ENCODE assay signal across 14 cellular contexts in genomic region chr11:68150029-68150428, GRCh38. TPM values are rescaled to one million over a fixed set of nuclear protein-coding genes. Genes with fewer than 3 reads are reported as not detected.
A peak's percentile ranks its signal among the peaks of the same experiment; 100 is the strongest.
DNase-seq lines count a peak whose midpoint lies in the region; ATAC-seq, FAIRE-seq and TF ChIP-seq lines count a peak whose summit lies in the region.
"Had no signal": no experiment of that assay in that cellular context is flagged by ENCODE, and none has a peak within 500 bp of the region (broad histone marks: within the 10 kb centered on the region; RNA-seq: fewer than 3 reads in every experiment).

No MANE protein-coding gene starts in this region.

- no peaks in the 10 kb centered on the region for H3K79me2 ChIP-seq in astrocyte (ENCODE audit: insufficient read depth, low read length)

- intact Hi-C loops in psoas muscle (cut with DNase I), result no loop called here

- H3K27ac Mint-ChIP-seq in astrocyte (ENCODE audit: unreplicated experiment), result no peak overlapping the region

- no peak for FAIRE-seq in astrocyte (lab: Jason Lieb, UNC)

- ATAC-seq in psoas muscle, result no peak
- ATAC-seq in GM21381 (IDR thresholded peaks at IDR 0.05; ENCODE audit: unreplicated experiment), result no peak

- DNase-seq in A172 (ENCODE audit: low spot score) (peak; percentile 72), KG1 (lab: John Stamatoyannopoulos, UW) (peak; percentile 26), astrocyte (ENCODE audit: low read depth) (peak; percentile 56), kidney tubule cell (ENCODE audit: low spot score) (peak; percentile 64), psoas muscle (no peak), NCI-H2107 treated with DMSO at 0.1 percent for 48 hours (lab: John Stamatoyannopoulos, UW; ENCODE audit: unreplicated experiment) (no peak), NCI-H82 (lab: John Stamatoyannopoulos, UW) (no peak)
- DNase-seq: activated CD4-positive, alpha-beta T cell treated with anti-CD3 and anti-CD28 coated beads, Interleukin-2, amount 50 U/mL, for 1 hour; cortex of kidney; GF-D8; NCI-H510A; posterior cingulate gyrus; SK-N-SH had no signal

- no peaks in the 10 kb centered on the region for H3K27me3 ChIP-seq in astrocyte (ENCODE audit: insufficient read depth, low read length)
- no peaks in the 10 kb centered on the region for H3K27me3 ChIP-seq in psoas muscle (ENCODE audit: insufficient read depth in 3 of 3, low read length in 2 of 3)

- WGBS in psoas muscle, 3 donors, result 47 to 60% (median 52%) methylated on average over 7 of the region's 7 CpGs

- peak overlapping the region; percentile 17 for H3K4me2 ChIP-seq in astrocyte (ENCODE audit: low read length)
- H3K4me2 ChIP-seq: SK-N-SH had no signal

- H3K4me1 Mint-ChIP-seq in astrocyte (ENCODE audit: low read depth, unreplicated experiment), result no peaks in the 10 kb centered on the region

- H2AFZ ChIP-seq in astrocyte (ENCODE audit: low read depth, low read length), result no peak overlapping the region

- no peaks in the 10 kb centered on the region for H3K9me3 ChIP-seq in astrocyte (ENCODE audit: insufficient read depth, low read depth, low read length)
- H3K9me3 ChIP-seq in psoas muscle, result no peaks in the 10 kb centered on the region
- H3K9me3 ChIP-seq: SK-N-SH had no signal

- H3K27ac ChIP-seq in astrocyte (ENCODE audit: low read depth, low read length) (no peak overlapping the region), psoas muscle (no peak overlapping the region)

- H3K4me3 Mint-ChIP-seq in astrocyte (ENCODE audit: unreplicated experiment), result no peak overlapping the region

- no peaks in the 10 kb centered on the region for H4K20me1 ChIP-seq in astrocyte (ENCODE audit: insufficient read depth, low read length)

- H3K4me1 ChIP-seq in astrocyte (ENCODE audit: insufficient read depth, low read length) (peaks cover 10% of the 10 kb centered on the region), psoas muscle (peaks cover 14% of the 10 kb centered on the region)

- H3K36me3 ChIP-seq in astrocyte (ENCODE audit: insufficient read depth, low read length) (no peaks in the 10 kb centered on the region), psoas muscle (ENCODE audit: insufficient read depth in 1 of 2, low read depth in 1 of 2) (peaks cover 0 to 2% of the 10 kb centered on the region in 2 donors)

- no peak overlapping the region for H3K9ac ChIP-seq in astrocyte (ENCODE audit: low read length)
- H3K9ac ChIP-seq: SK-N-SH had no signal

- peaks cover 6% of the 10 kb centered on the region for H3K27me3 Mint-ChIP-seq in astrocyte (ENCODE audit: low read depth, unreplicated experiment)

- H3K4me3 ChIP-seq in astrocyte (ENCODE audit: insufficient read depth, low read depth, low read length) (no peak overlapping the region), psoas muscle (no peak overlapping the region)

- no peak for TF ChIP-seq CTCF in astrocyte (IDR thresholded peaks at IDR 0.05; ENCODE audit: insufficient read depth, low read depth, low read length)
- TF ChIP-seq CTCF in psoas muscle (IDR thresholded peaks at IDR 0.05), result no peak

- H3K36me3 Mint-ChIP-seq in astrocyte (ENCODE audit: low read depth, unreplicated experiment), result no peaks in the 10 kb centered on the region

- H3K9me3 Mint-ChIP-seq in astrocyte (ENCODE audit: unreplicated experiment), result no peaks in the 10 kb centered on the region

RNA-seq across cellular contexts. Expression of gene CHKA, which starts 28.8 kb away (rescaled TPM):
- 18.6 and 26.9 TPM in 2 replicates for total RNA-seq in A172 (2014; rRNA removed; shearing (Covaris generic))
- total RNA-seq in astrocyte (23.6 and 37.7 TPM in 2 replicates), psoas muscle (1 to 10 TPM; 3.6 to 6.9 (median 5.6) TPM)
- 10 to 100 TPM in 1 of 3 donors, 1 to 10 TPM in 2; 6.2 to 11.2 (median 6.9) TPM for polyA plus RNA-seq in psoas muscle

Comparison
In these comparisons a context has a peak if more than half of its experiments do, and no peak if none do; other contexts are left out.
1. DNase-seq: peak in A172 (single experiment), KG1 (single experiment), astrocyte (single experiment) and kidney tubule cell (single experiment); none in psoas muscle (0 of 2), NCI-H2107 treated with DMSO at 0.1 percent for 48 hours (single experiment) and NCI-H82 (single experiment).